Comparison of ENCODE assay signal across 8 cellular contexts in the genomic region with DNA sequence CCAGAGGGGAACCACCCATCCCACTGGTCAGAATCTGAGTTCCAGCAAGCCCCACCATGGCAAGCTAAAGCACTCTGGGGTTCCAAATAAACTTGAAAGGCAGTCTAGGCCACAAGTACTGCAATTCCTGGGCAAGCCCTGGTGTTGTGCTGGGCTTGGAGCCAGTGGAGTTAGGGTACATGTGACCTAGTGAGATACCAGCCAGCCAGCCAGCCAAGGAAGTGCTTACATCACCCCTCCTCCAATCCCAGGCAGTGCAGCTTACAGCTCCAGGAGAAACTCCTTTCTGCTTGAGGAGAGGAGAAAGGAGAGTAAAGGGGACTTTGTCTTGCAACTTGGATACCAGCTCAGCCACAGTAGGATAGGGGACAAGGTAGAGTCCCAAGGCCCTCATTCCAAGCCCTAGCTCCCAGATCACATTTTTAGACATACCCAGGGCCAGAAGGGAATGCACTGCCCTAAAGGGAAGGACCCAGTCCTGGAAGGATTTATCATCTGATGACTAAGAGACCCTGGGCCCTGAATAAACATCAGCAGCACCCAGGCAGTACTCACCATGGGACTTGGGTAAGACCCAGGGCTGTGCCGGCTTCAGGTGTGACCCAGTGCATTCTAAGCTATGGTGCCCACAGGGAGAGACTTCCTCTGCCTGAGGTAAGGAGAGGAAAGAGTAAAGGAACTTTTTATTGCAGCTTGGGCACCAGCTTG.
A peak's percentile ranks its signal among the peaks of the same experiment; 100 is the strongest.
DNase-seq lines count a peak whose midpoint lies in the region; ATAC-seq, FAIRE-seq and TF ChIP-seq lines count a peak whose summit lies in the region.
"Not testable (repeated sequence)": the region's sequence is repeated elsewhere in the genome, so short reads cannot be mapped to it uniquely, and the experiment has no call there.

No MANE protein-coding gene starts in this region.

- ATAC-seq in omental fat pad (ENCODE audit: low FRiP score), result peak; percentile 70

- H3K9me3 ChIP-seq in BE2C; kidney (ENCODE audit: control insufficient read depth in 1 of 2, low read length in 2 of 2): not testable (repeated sequence)

- not testable (repeated sequence) for H3K36me3 ChIP-seq in BE2C; brain microvascular endothelial cell (replicated peaks); kidney (ENCODE audit: control insufficient read depth in 1 of 2, insufficient read depth in 2 of 2, low read length in 2 of 2)

- POLR2A ChIA-PET in RWPE1 (lab: Yijun Ruan, JAX; ENCODE audit: low non-redundant PET), result not testable (repeated sequence)

- H3K27me3 ChIP-seq in BE2C; brain microvascular endothelial cell (replicated peaks): not testable (repeated sequence)

- CTCF ChIA-PET in RWPE1 (lab: Yijun Ruan, JAX), result interaction anchor here (0.7 kb wide), 1 partner anchor 28 kb away, joined by 3 read pairs; no protein-coding TSS in a partner anchor

- intact Hi-C loops in kidney (cut with DNase I), result not testable (repeated sequence)

- H3K4me3 ChIP-seq in BE2C (ENCODE audit: low read depth, low read length); brain microvascular endothelial cell (ENCODE audit: low read depth, low read length); kidney (ENCODE audit: low read length in 2 of 2): not testable (repeated sequence)

- H3K4me1 ChIP-seq in BE2C, result not testable (repeated sequence)
- H3K4me1 ChIP-seq in kidney (ENCODE audit: control insufficient read depth in 1 of 2, insufficient read depth in 1 of 2, low read depth in 1 of 2, low read length in 2 of 2), result peaks cover 5 to 12% of the 10 kb centered on the region in 2 donors

- DNase-seq in BE2C (peak; percentile 47), HK-2 (ENCODE audit: unreplicated experiment) (peak; percentile 78), RWPE1 (ENCODE audit: low spot score) (peak; percentile 12), brain microvascular endothelial cell (peak; percentile 75), fibroblast of peridontal ligament (ENCODE audit: extremely low read depth) (peak; percentile 91), kidney (peak; percentile 91), omental fat pad (ENCODE audit: low spot score) (peak; percentile 27), substantia nigra (lab: John Stamatoyannopoulos, UW) (peak in 39 of 49 donors; percentile 1 to 71 (median 38))

- peak overlapping the region; percentile 81 for H3K27ac ChIP-seq in RWPE1
- not testable (repeated sequence) for H3K27ac ChIP-seq in brain microvascular endothelial cell; substantia nigra (ENCODE audit: low read depth, low read length, poor library complexity, severe bottlenecking)
- H3K27ac ChIP-seq in kidney (ENCODE audit: low read depth in 2 of 2, low read length in 2 of 2), result peak overlapping the region; percentile 78 to 89

- TF ChIP-seq CTCF in BE2C (IDR thresholded peaks at IDR 0.05; ENCODE audit: low read depth, low read length); RWPE1 (conservative IDR thresholded peaks at IDR 0.05; ENCODE audit: low read depth); brain microvascular endothelial cell (IDR thresholded peaks at IDR 0.05; ENCODE audit: low read depth, low read length, missing control alignments); kidney (IDR thresholded peaks at IDR 0.05; ENCODE audit: borderline replicate concordance, extremely low read depth, insufficient read depth); omental fat pad (IDR thresholded peaks at IDR 0.05): not testable (repeated sequence)

- FAIRE-seq in kidney (lab: Jason Lieb, UNC), result not testable (repeated sequence)

- in situ Hi-C loops in brain microvascular endothelial cell (cut with HindIII; ENCODE audit: low pct_ligation_motif_present, low sequenced_read_pairs), result not testable (repeated sequence)

- H3K9ac ChIP-seq in kidney (ENCODE audit: low read length in 2 of 2), result not testable (repeated sequence)

Comparison
In these comparisons a context has a peak if more than half of its experiments do, and no peak if none do; other contexts are left out.
1. DNase-seq: peak in every context shown above with its lines; median percentile 91 in fibroblast of peridontal ligament; 91 in kidney; 78 in HK-2; 75 in brain microvascular endothelial cell; 47 in BE2C; 38 in substantia nigra; 27 in omental fat pad; 12 in RWPE1.